In the genomic region with DNA sequence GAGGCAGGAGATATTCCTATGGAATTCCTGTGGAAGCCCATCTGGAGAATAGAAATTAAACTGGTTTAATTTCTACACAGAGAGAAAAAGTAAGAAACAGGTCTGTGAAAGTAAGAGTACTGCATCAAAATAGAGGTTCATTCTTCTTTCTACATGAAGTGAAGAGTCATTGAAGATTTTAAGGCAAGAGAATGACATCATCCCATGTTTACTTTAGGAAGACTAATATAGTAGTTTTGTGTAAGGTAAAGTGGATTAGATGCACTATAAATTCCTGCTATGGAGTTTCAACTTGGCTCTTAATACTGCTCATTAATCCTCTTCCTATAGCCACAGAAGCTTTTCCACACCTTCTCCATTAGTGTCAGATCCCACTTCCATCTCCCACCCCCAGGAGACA, we compare ENCODE assay signal across 31 cellular contexts. TPM values are rescaled to one million over a fixed set of nuclear protein-coding genes. Genes with fewer than 3 reads are reported as not detected.
DNase-seq lines count a peak whose midpoint lies in the region; ATAC-seq, FAIRE-seq and TF ChIP-seq lines count a peak whose summit lies in the region.
"Had no signal": no experiment of that assay in that cellular context is flagged by ENCODE, and none has a peak within 500 bp of the region (broad histone marks: within the 10 kb centered on the region; RNA-seq: fewer than 3 reads in every experiment).

No MANE protein-coding gene starts in this region.

- H3K27me3 ChIP-seq in HepG2 (ENCODE audit: control insufficient read depth in 1 of 2, insufficient read depth in 2 of 2, low read length in 2 of 2) = no peaks in the 10 kb centered on the region
- H3K27me3 ChIP-seq in right lobe of liver = no peaks in the 10 kb centered on the region
- no peaks in the 10 kb centered on the region; a peak in 2 of 5 replicates for H3K27me3 ChIP-seq in K562 (ENCODE audit: control insufficient read depth in 2 of 2, insufficient read depth in 2 of 2, low read length in 2 of 2)
- H3K27me3 ChIP-seq in H7 (ENCODE audit: control insufficient read depth, insufficient read depth, low read length) = no peaks in the 10 kb centered on the region
- H3K27me3 ChIP-seq: BE2C, BLaER1 had no signal

- no peak for ATAC-seq in HepG2
- no peak for ATAC-seq in right lobe of liver
- no peak for ATAC-seq in K562
- no peak for ATAC-seq in HG03045 (IDR thresholded peaks at IDR 0.05; ENCODE audit: unreplicated experiment)
- ATAC-seq: GM12878 had no signal

- no peak for TF ChIP-seq CTCF in HepG2 (CRISPR knock-in tag; IDR thresholded peaks at IDR 0.05)
- no peak for TF ChIP-seq CTCF in right lobe of liver (IDR thresholded peaks at IDR 0.05)
- TF ChIP-seq CTCF in K562 (IDR thresholded peaks at IDR 0.05 in 2 of 3, conservative IDR thresholded peaks at IDR 0.05 in 1 of 3; ENCODE audit: insufficient read depth in 2 of 3, low read depth in 1 of 3, low read length in 3 of 3) = no peak
- no peak for TF ChIP-seq CTCF in epithelial cell of esophagus (IDR thresholded peaks at IDR 0.05; ENCODE audit: insufficient read depth, low read depth, low read length, missing control alignments)
- TF ChIP-seq CTCF in coronary artery (IDR thresholded peaks at IDR 0.05) = no peak

- no peaks in the 10 kb centered on the region for H3K4me1 ChIP-seq in HepG2 (ENCODE audit: insufficient read depth, low read length)
- H3K4me1 ChIP-seq in right lobe of liver = no peaks in the 10 kb centered on the region
- no peaks in the 10 kb centered on the region for H3K4me1 ChIP-seq in K562 (replicated peaks in 1 of 2; ENCODE audit: control insufficient read depth in 2 of 2, insufficient read depth in 2 of 2, low read length in 2 of 2)
- H3K4me1 ChIP-seq: BE2C, BLaER1 had no signal

- BruUV-seq in HepG2 (replicated peaks; lab: Mats Ljungman, UMichigan) = no TSS peak
- no TSS peak for BruUV-seq in K562 (replicated peaks; lab: Mats Ljungman, UMichigan)

- DNase-seq in HepG2 (ENCODE audit: low spot score) (no peak), right lobe of liver (no peak), NCI-H82 treated with DMSO at 0.1 percent for 48 hours (lab: John Stamatoyannopoulos, UW; ENCODE audit: unreplicated experiment) (peak; percentile 14), K562 (ENCODE audit: extremely low read depth in 1 of 4, low spot score in 3 of 4) (no peak), epithelial cell of esophagus (ENCODE audit: low read depth) (peak; percentile 13), coronary artery (ENCODE audit: low spot score) (no peak), H7 (no peak)
- DNase-seq: 8988T; ACHN; BE2C; C1 segment of cervical spinal cord; CD4-positive, alpha-beta memory T cell; CD4-positive, CD25-positive, alpha-beta regulatory T cell; CD8-positive, alpha-beta memory T cell; COR-L47; DMS 273 treated with DMSO at 0.1 percent for 48 hours; DMS153; DMS79; DND-41; EL; GDM1 had no signal

- FAIRE-seq in HepG2 (lab: Jason Lieb, UNC) (no peak), K562 (lab: Jason Lieb, UNC) (no peak)
- FAIRE-seq: A204.1, GM12878, GM12892, GM18507 had no signal

- H3K79me2 ChIP-seq in HepG2 (ENCODE audit: insufficient read depth, low read length) = no peaks in the 10 kb centered on the region
- no peaks in the 10 kb centered on the region for H3K79me2 ChIP-seq in K562 (ENCODE audit: control insufficient read depth, insufficient read depth, low read length)

- no peaks in the 10 kb centered on the region for H3K9me3 ChIP-seq in HepG2 (ENCODE audit: low read length)
- no peaks in the 10 kb centered on the region for H3K9me3 ChIP-seq in right lobe of liver
- no peaks in the 10 kb centered on the region for H3K9me3 ChIP-seq in K562 (replicated peaks; ENCODE audit: control insufficient read depth, insufficient read depth, low read depth, low read length)
- H3K9me3 ChIP-seq: BE2C, BLaER1 had no signal

- intact Hi-C loops in HepG2 (cut with micrococcal nuclease; ENCODE audit: unreplicated experiment) (no loop called here), right lobe of liver (cut with DNase I) (no loop called here), K562 (cut with micrococcal nuclease) (no loop called here)

- no peak overlapping the region for H3K9ac ChIP-seq in HepG2 (ENCODE audit: insufficient read depth, low read depth, low read length)
- H3K9ac ChIP-seq in K562 (ENCODE audit: insufficient read depth in 1 of 2, low read depth in 2 of 2, low read length in 2 of 2) = no peak overlapping the region
- H3K9ac ChIP-seq: BLaER1 had no signal

- no peak overlapping the region for H3K4me3 ChIP-seq in HepG2 (replicated peaks in 1 of 3; ENCODE audit: insufficient read depth in 1 of 3, low read depth in 2 of 3, low read length in 3 of 3)
- H3K4me3 ChIP-seq in right lobe of liver = no peak overlapping the region
- no peak overlapping the region for H3K4me3 ChIP-seq in K562
- H3K4me3 ChIP-seq in epithelial cell of esophagus (ENCODE audit: low read length) = no peak overlapping the region
- no peak overlapping the region for H3K4me3 ChIP-seq in coronary artery
- H3K4me3 ChIP-seq in H7 (ENCODE audit: insufficient read depth, low read depth, low read length) = no peak overlapping the region
- H3K4me3 ChIP-seq: BLaER1, GM12878 had no signal

- TF ChIP-seq RAD21 in HepG2 (CRISPR knock-in tag; IDR thresholded peaks at IDR 0.05) (no peak), K562 (CRISPR knock-in tag; conservative IDR thresholded peaks at IDR 0.05 in 1 of 2, IDR thresholded peaks at IDR 0.05 in 1 of 2) (no peak)

- TF ChIP-seq POLR2A in HepG2 (IDR thresholded peaks at IDR 0.05; ENCODE audit: insufficient read depth in 1 of 2, low read depth in 2 of 2, low read length in 2 of 2) (no peak), right lobe of liver (IDR thresholded peaks at IDR 0.05) (no peak), K562 (conservative IDR thresholded peaks at IDR 0.05) (no peak)

- H3K36me3 ChIP-seq in HepG2 (replicated peaks in 1 of 2; ENCODE audit: control insufficient read depth in 1 of 2, insufficient read depth in 2 of 2, low read length in 2 of 2) = no peaks in the 10 kb centered on the region
- no peaks in the 10 kb centered on the region for H3K36me3 ChIP-seq in right lobe of liver
- H3K36me3 ChIP-seq in K562 (ENCODE audit: control insufficient read depth, insufficient read depth, low read length) = no peaks in the 10 kb centered on the region
- H3K36me3 ChIP-seq in H7 (replicated peaks; ENCODE audit: control insufficient read depth, insufficient read depth, low read length) = no peaks in the 10 kb centered on the region
- H3K36me3 ChIP-seq: BE2C, BLaER1 had no signal

- POLR2A ChIA-PET in HepG2 (lab: Yijun Ruan, JAX) (no interaction called here), K562 (lab: Yijun Ruan, JAX) (no interaction called here)

- no peak overlapping the region for H3K4me2 ChIP-seq in HepG2 (ENCODE audit: low read depth, low read length)
- no peak overlapping the region for H3K4me2 ChIP-seq in K562 (ENCODE audit: insufficient read depth, low read length)
- H3K4me2 ChIP-seq: BLaER1 had no signal

- in situ Hi-C loops in HepG2 (cut with HindIII; ENCODE audit: extremely low pct_ligation_motif_present, low pct_unique_long_range_greater_than_20kb) = no loop called here
- in situ Hi-C loops in K562 (cut with MboI) = no loop called here

- CTCF ChIA-PET in HepG2 (lab: Yijun Ruan, JAX; ENCODE audit: low intra/inter-chr PET ratio, low total read pairs) = no interaction called here
- CTCF ChIA-PET in K562 (lab: Yijun Ruan, JAX; ENCODE audit: low intra/inter-chr PET ratio) = no interaction called here

- H4K20me1 ChIP-seq in HepG2 (ENCODE audit: insufficient read depth, low read length) = no peaks in the 10 kb centered on the region
- H4K20me1 ChIP-seq in K562 (replicated peaks; ENCODE audit: control insufficient read depth, insufficient read depth, low read length) = no peaks in the 10 kb centered on the region
- H4K20me1 ChIP-seq: BLaER1 had no signal

- no peaks in the 10 kb centered on the region for H3K9me1 ChIP-seq in K562 (ENCODE audit: control insufficient read depth, insufficient read depth, low read length)

- H3K27ac ChIP-seq in HepG2 (ENCODE audit: extremely low read length, insufficient read depth, low read length) = no peak overlapping the region
- no peak overlapping the region for H3K27ac ChIP-seq in right lobe of liver
- no peak overlapping the region for H3K27ac ChIP-seq in K562 (ENCODE audit: extremely low read depth, low read depth, low read length)
- no peak overlapping the region for H3K27ac ChIP-seq in coronary artery
- H3K27ac ChIP-seq: BLaER1 had no signal

- no peak overlapping the region for H2AFZ ChIP-seq in HepG2 (ENCODE audit: low read length)
- H2AFZ ChIP-seq in K562 (ENCODE audit: low read depth, low read length) = no peak overlapping the region

- TF ChIP-seq EP300 in HepG2 (IDR thresholded peaks at IDR 0.05; ENCODE audit: low read depth in 2 of 2, low read length in 2 of 2) = no peak
- no peak for TF ChIP-seq EP300 in HepG2 (CRISPR knock-in tag; IDR thresholded peaks at IDR 0.05; ENCODE audit: borderline replicate concordance)
- no peak for TF ChIP-seq EP300 in K562 (IDR thresholded peaks at IDR 0.05; ENCODE audit: low read length)

RNA-seq across cellular contexts. Expression of gene CNGA1, which starts 47.6 kb away (rescaled TPM):
- total RNA-seq in HepG2 (2016; rRNA removed; fragmentation: Illumina TruSeq; extraction: Trizol) (0.22 TPM in 1 of 2 replicates, not detected in the other), right lobe of liver (10 to 100 TPM in 4 of 6 experiments, 1 to 10 TPM in 2; 8.1 to 14.9 (median 11.1) TPM), K562 (2014; rRNA removed) (not detected in 2 replicates), K562 (2014; rRNA removed; fragmentation: Illumina TruSeq; extraction: Trizol) (0.06 TPM in 1 of 2 replicates, not detected in the other), K562 (2015; rRNA removed; fragmentation: Illumina TruSeq; extraction: Trizol) (not detected in 2 replicates), K562 (2021) (0.29 TPM in 1 of 2 replicates, not detected in the other)
- not detected in 2 replicates for total RNA-seq in HepG2 (2016; cell fraction: cytosol; rRNA removed; fragmentation: Illumina TruSeq; extraction: Trizol; ENCODE audit: low read depth)
- total RNA-seq in HepG2 (2016; cell fraction: insoluble cytoplasmic fraction; rRNA removed; fragmentation: Illumina TruSeq; extraction: Trizol) = 0.15 and 0.48 TPM in 2 replicates
- total RNA-seq in HepG2 (2016; cell fraction: membrane; rRNA removed; fragmentation: Illumina TruSeq; extraction: Trizol) = not detected in 2 replicates
- not detected in 2 replicates for total RNA-seq in HepG2 (2016; cell fraction: nucleus; rRNA removed; fragmentation: Illumina TruSeq; extraction: Trizol)
- polyA plus RNA-seq in HepG2 (2011; rRNA removed) (0.40 and 1.5 TPM in 2 replicates), K562 (2011; rRNA removed) (0.03 and 0.05 TPM in 2 replicates), K562 (2014; fragmentation: Illumina TruSeq; extraction: Trizol) (0.04 TPM in 1 of 2 replicates, not detected in the other), K562 (2014; fragmentation: Nextera tagmentation; extraction: Ambion mirVana) (not detected), K562 (2014; rRNA removed) (0.04 TPM in 1 of 2 replicates, not detected in the other)
- 0.17 and 0.67 TPM in 2 replicates for polyA plus RNA-seq in HepG2 (2011; cell fraction: cytosol; rRNA removed)
- 0.58 and 0.59 TPM in 2 replicates for polyA plus RNA-seq in HepG2 (2011; cell fraction: nucleus; rRNA removed)
- polyA plus RNA-seq in HepG2 (2012) = 1.4 and 2.1 TPM in 2 replicates
- polyA plus RNA-seq in HepG2 (2016; cell fraction: cytosol; fragmentation: Illumina TruSeq; extraction: Trizol; ENCODE audit: low read depth) = not detected in 2 replicates
- polyA plus RNA-seq in HepG2 (2016; cell fraction: insoluble cytoplasmic fraction; fragmentation: Illumina TruSeq; extraction: Trizol; ENCODE audit: low read depth) = not detected in 2 replicates
- polyA plus RNA-seq in HepG2 (2016; cell fraction: membrane; fragmentation: Illumina TruSeq; extraction: Trizol; ENCODE audit: low read depth) = not detected in 2 replicates
- not detected in 2 replicates for polyA plus RNA-seq in HepG2 (2016; cell fraction: nucleus; fragmentation: Illumina TruSeq; extraction: Trizol; ENCODE audit: insufficient read depth, low read depth)
- polyA minus RNA-seq in HepG2 (2011; rRNA and poly(A)+ RNA removed; ENCODE audit: low replicate concordance) = 3.2 TPM in 1 of 2 replicates, not detected in the other
- 2.0 TPM in 1 of 2 replicates, not detected in the other for polyA minus RNA-seq in HepG2 (2011; cell fraction: cytosol; rRNA and poly(A)+ RNA removed)
- polyA minus RNA-seq in HepG2 (2011; cell fraction: nucleus; rRNA and poly(A)+ RNA removed) = 1.3 and 2.9 TPM in 2 replicates
- total RNA-seq in K562 (2011; cell fraction: chromatin; rRNA removed; ENCODE audit: low replicate concordance) = not detected in 2 replicates
- total RNA-seq in K562 (2011; cell fraction: nucleolus; rRNA removed) = not detected in 2 replicates
- 0.23 TPM in 1 of 2 replicates, not detected in the other for total RNA-seq in K562 (2011; cell fraction: nucleoplasm; rRNA removed)
- not detected in 2 replicates for polyA plus RNA-seq in K562 (2011; cell fraction: cytosol; rRNA removed)
- polyA plus RNA-seq in K562 (2011; cell fraction: nucleus; rRNA removed) = 0.27 TPM in 2 replicates
- 0.04 and 0.10 TPM in 2 replicates for polyA plus RNA-seq in K562 (2012)
- 0.09 TPM in 1 of 2 replicates, not detected in the other for polyA minus RNA-seq in K562 (2011; rRNA and poly(A)+ RNA removed)
- polyA minus RNA-seq in K562 (2011; cell fraction: cytosol; rRNA and poly(A)+ RNA removed) = not detected in 2 replicates
- polyA minus RNA-seq in K562 (2011; cell fraction: nucleus; rRNA and poly(A)+ RNA removed) = not detected in 2 replicates
- 0.10 and 0.18 TPM in 2 replicates for total RNA-seq in H7 (2014; rRNA removed; shearing (Covaris generic))
- total RNA-seq: CD4-positive, alpha-beta memory T cell; CD4-positive, CD25-positive, alpha-beta regulatory T cell; CD8-positive, alpha-beta memory T cell; Daoy; G401 had no signal
- polyA plus RNA-seq: AG04450; CD14-positive monocyte; CD4-positive, alpha-beta memory T cell; CD8-positive, alpha-beta memory T cell had no signal

RNA-seq across cellular contexts. Expression of gene NIPAL1, which starts 47.7 kb away (rescaled TPM):
- total RNA-seq in HepG2 (2016; rRNA removed; fragmentation: Illumina TruSeq; extraction: Trizol) = 1.4 and 1.6 TPM in 2 replicates
- total RNA-seq in HepG2 (2016; cell fraction: cytosol; rRNA removed; fragmentation: Illumina TruSeq; extraction: Trizol; ENCODE audit: low read depth) = 0.40 and 0.53 TPM in 2 replicates
- total RNA-seq in HepG2 (2016; cell fraction: insoluble cytoplasmic fraction; rRNA removed; fragmentation: Illumina TruSeq; extraction: Trizol) = 1.4 and 1.5 TPM in 2 replicates
- total RNA-seq in HepG2 (2016; cell fraction: membrane; rRNA removed; fragmentation: Illumina TruSeq; extraction: Trizol) = 0.76 and 0.96 TPM in 2 replicates
- 2.5 TPM in 2 replicates for total RNA-seq in HepG2 (2016; cell fraction: nucleus; rRNA removed; fragmentation: Illumina TruSeq; extraction: Trizol)
- polyA plus RNA-seq in HepG2 (2011; rRNA removed) = 2.8 and 3.4 TPM in 2 replicates
- polyA plus RNA-seq in HepG2 (2011; cell fraction: cytosol; rRNA removed) = 1.3 and 2.6 TPM in 2 replicates
- 1.00 and 1.7 TPM in 2 replicates for polyA plus RNA-seq in HepG2 (2011; cell fraction: nucleus; rRNA removed)
- 4.2 and 4.9 TPM in 2 replicates for polyA plus RNA-seq in HepG2 (2012)
- 0.06 and 0.17 TPM in 2 replicates for polyA plus RNA-seq in HepG2 (2016; cell fraction: cytosol; fragmentation: Illumina TruSeq; extraction: Trizol; ENCODE audit: low read depth)
- polyA plus RNA-seq in HepG2 (2016; cell fraction: insoluble cytoplasmic fraction; fragmentation: Illumina TruSeq; extraction: Trizol; ENCODE audit: low read depth) = 0.99 and 1.5 TPM in 2 replicates
- 0.37 and 0.52 TPM in 2 replicates for polyA plus RNA-seq in HepG2 (2016; cell fraction: membrane; fragmentation: Illumina TruSeq; extraction: Trizol; ENCODE audit: low read depth)
- 1.5 and 2.3 TPM in 2 replicates for polyA plus RNA-seq in HepG2 (2016; cell fraction: nucleus; fragmentation: Illumina TruSeq; extraction: Trizol; ENCODE audit: insufficient read depth, low read depth)
- polyA minus RNA-seq in HepG2 (2011; rRNA and poly(A)+ RNA removed; ENCODE audit: low replicate concordance) = 1.9 and 3.2 TPM in 2 replicates
- 1.2 and 2.7 TPM in 2 replicates for polyA minus RNA-seq in HepG2 (2011; cell fraction: cytosol; rRNA and poly(A)+ RNA removed)
- polyA minus RNA-seq in HepG2 (2011; cell fraction: nucleus; rRNA and poly(A)+ RNA removed) = 2.5 and 5.0 TPM in 2 replicates
- total RNA-seq in right lobe of liver = 10 to 100 TPM in 2 of 6 experiments, 1 to 10 TPM in 4; 4.8 to 11.9 (median 7.6) TPM
- 1.2 and 1.4 TPM in 2 replicates for total RNA-seq in K562 (2011; cell fraction: chromatin; rRNA removed; ENCODE audit: low replicate concordance)
- 1.1 and 1.3 TPM in 2 replicates for total RNA-seq in K562 (2011; cell fraction: nucleolus; rRNA removed)
- total RNA-seq in K562 (2011; cell fraction: nucleoplasm; rRNA removed) = 0.53 and 0.73 TPM in 2 replicates
- total RNA-seq in K562 (2014; rRNA removed) = 0.27 and 0.98 TPM in 2 replicates
- 0.11 and 0.22 TPM in 2 replicates for total RNA-seq in K562 (2014; rRNA removed; fragmentation: Illumina TruSeq; extraction: Trizol)
- 0.25 and 0.68 TPM in 2 replicates for total RNA-seq in K562 (2015; rRNA removed; fragmentation: Illumina TruSeq; extraction: Trizol)
- total RNA-seq in K562 (2021) = 0.20 and 0.72 TPM in 2 replicates
- 0.30 and 0.43 TPM in 2 replicates for polyA plus RNA-seq in K562 (2011; rRNA removed)
- 0.03 and 0.19 TPM in 2 replicates for polyA plus RNA-seq in K562 (2011; cell fraction: cytosol; rRNA removed)
- polyA plus RNA-seq in K562 (2011; cell fraction: nucleus; rRNA removed) = 0.58 and 0.75 TPM in 2 replicates
- 0.51 and 1.2 TPM in 2 replicates for polyA plus RNA-seq in K562 (2012)
- 0.28 and 0.54 TPM in 2 replicates for polyA plus RNA-seq in K562 (2014; fragmentation: Illumina TruSeq; extraction: Trizol)
- under 1 TPM; 0.03 to 0.17 TPM for polyA plus RNA-seq in K562 (2014; fragmentation: Nextera tagmentation; extraction: Ambion mirVana)
- 0.16 and 0.38 TPM in 2 replicates for polyA plus RNA-seq in K562 (2014; rRNA removed)
- polyA minus RNA-seq in K562 (2011; rRNA and poly(A)+ RNA removed) = 0.39 and 0.42 TPM in 2 replicates
- not detected in 2 replicates for polyA minus RNA-seq in K562 (2011; cell fraction: cytosol; rRNA and poly(A)+ RNA removed)
- 1.1 and 1.2 TPM in 2 replicates for polyA minus RNA-seq in K562 (2011; cell fraction: nucleus; rRNA and poly(A)+ RNA removed)
- total RNA-seq in H7 (2014; rRNA removed; shearing (Covaris generic)) = 1.7 and 2.5 TPM in 2 replicates

RNA-seq across cellular contexts. Expression of gene NFXL1, which starts 54.5 kb away (rescaled TPM):
- total RNA-seq in HepG2 (2016; rRNA removed; fragmentation: Illumina TruSeq; extraction: Trizol) = 18.6 and 22.6 TPM in 2 replicates
- 10.5 and 12.7 TPM in 2 replicates for total RNA-seq in HepG2 (2016; cell fraction: cytosol; rRNA removed; fragmentation: Illumina TruSeq; extraction: Trizol; ENCODE audit: low read depth)
- total RNA-seq in HepG2 (2016; cell fraction: insoluble cytoplasmic fraction; rRNA removed; fragmentation: Illumina TruSeq; extraction: Trizol) = 21.5 and 21.9 TPM in 2 replicates
- total RNA-seq in HepG2 (2016; cell fraction: membrane; rRNA removed; fragmentation: Illumina TruSeq; extraction: Trizol) = 11.1 and 13.0 TPM in 2 replicates
- total RNA-seq in HepG2 (2016; cell fraction: nucleus; rRNA removed; fragmentation: Illumina TruSeq; extraction: Trizol) = 38.2 and 38.6 TPM in 2 replicates
- polyA plus RNA-seq in HepG2 (2011; rRNA removed) = 11.5 and 12.0 TPM in 2 replicates
- 5.5 and 7.4 TPM in 2 replicates for polyA plus RNA-seq in HepG2 (2011; cell fraction: cytosol; rRNA removed)
- 22.5 and 23.4 TPM in 2 replicates for polyA plus RNA-seq in HepG2 (2011; cell fraction: nucleus; rRNA removed)
- 8.7 and 9.1 TPM in 2 replicates for polyA plus RNA-seq in HepG2 (2012)
- polyA plus RNA-seq in HepG2 (2016; cell fraction: cytosol; fragmentation: Illumina TruSeq; extraction: Trizol; ENCODE audit: low read depth) = 1.2 and 1.5 TPM in 2 replicates
- polyA plus RNA-seq in HepG2 (2016; cell fraction: insoluble cytoplasmic fraction; fragmentation: Illumina TruSeq; extraction: Trizol; ENCODE audit: low read depth) = 17.3 and 18.1 TPM in 2 replicates
- polyA plus RNA-seq in HepG2 (2016; cell fraction: membrane; fragmentation: Illumina TruSeq; extraction: Trizol; ENCODE audit: low read depth) = 2.8 and 2.9 TPM in 2 replicates
- polyA plus RNA-seq in HepG2 (2016; cell fraction: nucleus; fragmentation: Illumina TruSeq; extraction: Trizol; ENCODE audit: insufficient read depth, low read depth) = 34.3 and 36.7 TPM in 2 replicates
- polyA minus RNA-seq in HepG2 (2011; rRNA and poly(A)+ RNA removed; ENCODE audit: low replicate concordance) = 23.7 and 24.6 TPM in 2 replicates
- polyA minus RNA-seq in HepG2 (2011; cell fraction: cytosol; rRNA and poly(A)+ RNA removed) = 14.9 and 17.5 TPM in 2 replicates
- polyA minus RNA-seq in HepG2 (2011; cell fraction: nucleus; rRNA and poly(A)+ RNA removed) = 87.3 and 107 TPM in 2 replicates
- 10 to 100 TPM in 2 of 6 experiments, 1 to 10 TPM in 4; 4.9 to 11.0 (median 7.9) TPM for total RNA-seq in right lobe of liver
- 36.8 and 85.1 TPM in 2 replicates for total RNA-seq in K562 (2011; cell fraction: chromatin; rRNA removed; ENCODE audit: low replicate concordance)
- total RNA-seq in K562 (2011; cell fraction: nucleolus; rRNA removed) = 18.2 and 23.7 TPM in 2 replicates
- 26.6 and 27.4 TPM in 2 replicates for total RNA-seq in K562 (2011; cell fraction: nucleoplasm; rRNA removed)
- total RNA-seq in K562 (2014; rRNA removed) = 9.1 and 15.1 TPM in 2 replicates
- 10.6 and 11.2 TPM in 2 replicates for total RNA-seq in K562 (2014; rRNA removed; fragmentation: Illumina TruSeq; extraction: Trizol)
- 8.7 and 9.5 TPM in 2 replicates for total RNA-seq in K562 (2015; rRNA removed; fragmentation: Illumina TruSeq; extraction: Trizol)
- 16.1 and 18.8 TPM in 2 replicates for total RNA-seq in K562 (2021)
- polyA plus RNA-seq in K562 (2011; rRNA removed) = 22.4 and 27.0 TPM in 2 replicates
- polyA plus RNA-seq in K562 (2011; cell fraction: cytosol; rRNA removed) = 6.2 and 12.7 TPM in 2 replicates
- polyA plus RNA-seq in K562 (2011; cell fraction: nucleus; rRNA removed) = 35.6 and 42.9 TPM in 2 replicates
- polyA plus RNA-seq in K562 (2012) = 9.4 and 17.2 TPM in 2 replicates
- polyA plus RNA-seq in K562 (2014; fragmentation: Illumina TruSeq; extraction: Trizol) = 10.4 and 13.0 TPM in 2 replicates
- polyA plus RNA-seq in K562 (2014; fragmentation: Nextera tagmentation; extraction: Ambion mirVana) = 1 to 10 TPM; 7.5 to 8.0 TPM
- 12.8 and 13.6 TPM in 2 replicates for polyA plus RNA-seq in K562 (2014; rRNA removed)
- 87.6 and 93.6 TPM in 2 replicates for polyA minus RNA-seq in K562 (2011; rRNA and poly(A)+ RNA removed)
- polyA minus RNA-seq in K562 (2011; cell fraction: cytosol; rRNA and poly(A)+ RNA removed) = 18.4 and 19.9 TPM in 2 replicates
- polyA minus RNA-seq in K562 (2011; cell fraction: nucleus; rRNA and poly(A)+ RNA removed) = 32.7 and 61.4 TPM in 2 replicates
- 10.7 and 19.5 TPM in 2 replicates for total RNA-seq in H7 (2014; rRNA removed; shearing (Covaris generic))

Comparison
In these comparisons a context has a peak if more than half of its experiments do, and no peak if none do; other contexts are left out.
1. DNase-seq: peak in NCI-H82 treated with DMSO at 0.1 percent for 48 hours (single experiment) and epithelial cell of esophagus (single experiment); none in HepG2 (single experiment), right lobe of liver (0 of 3), K562 (0 of 4), coronary artery (single experiment) and H7 (single experiment).